ENCODE assay signal across 26 cellular contexts in genomic region chr7:2084781-2085505, GRCh38.
A peak's percentile ranks its signal among the peaks of the same experiment; 100 is the strongest.
DNase-seq lines count a peak whose midpoint lies in the region; ATAC-seq and TF ChIP-seq lines count a peak whose summit lies in the region.
"Had no signal": no experiment of that assay in that cellular context is flagged by ENCODE, and none has a peak within 500 bp of the region (broad histone marks: within the 10 kb centered on the region; RNA-seq: fewer than 3 reads in every experiment).

No MANE protein-coding gene starts in this region.

- H2AFZ ChIP-seq in DND-41 (ENCODE audit: low read depth, low read length) (no peak overlapping the region), neural progenitor cell (replicated peaks) (no peak overlapping the region)
- H2AFZ ChIP-seq: parathyroid adenoma had no signal

- H3K9me3 Mint-ChIP-seq in CD4-positive, CD25-positive, alpha-beta regulatory T cell = no peaks in the 10 kb centered on the region
- H3K9me3 Mint-ChIP-seq in activated naive CD8-positive, alpha-beta T cell treated with anti-CD3 and anti-CD28 coated beads for 36 hours = no peaks in the 10 kb centered on the region
- no peaks in the 10 kb centered on the region for H3K9me3 Mint-ChIP-seq in neural progenitor cell
- H3K9me3 Mint-ChIP-seq: dendritic cell treated with granulocyte-macrophage colony-stimulating factor and Interleukin-4, amounts not matched to agents 40 ng/mL and 50 ng/mL, for 4 days; nephron had no signal

- H3K27me3 Mint-ChIP-seq in CD4-positive, CD25-positive, alpha-beta regulatory T cell = no peaks in the 10 kb centered on the region
- no peaks in the 10 kb centered on the region for H3K27me3 Mint-ChIP-seq in activated naive CD8-positive, alpha-beta T cell treated with anti-CD3 and anti-CD28 coated beads for 36 hours
- H3K27me3 Mint-ChIP-seq in neural progenitor cell (ENCODE audit: insufficient read depth, low read depth) = peaks cover 3% of the 10 kb centered on the region
- H3K27me3 Mint-ChIP-seq: dendritic cell treated with granulocyte-macrophage colony-stimulating factor and Interleukin-4, amounts not matched to agents 40 ng/mL and 50 ng/mL, for 4 days had no signal

- no peak overlapping the region for H3K4me3 ChIP-seq in CD4-positive, CD25-positive, alpha-beta regulatory T cell (ENCODE audit: low read depth, low read length)
- H3K4me3 ChIP-seq in DND-41 (ENCODE audit: low read depth in 1 of 2, low read length in 2 of 2) (no peak overlapping the region), neural progenitor cell (no peak overlapping the region)
- H3K4me3 ChIP-seq: SJCRH30, spleen, thyroid gland had no signal

- H3K79me2 ChIP-seq in DND-41 (ENCODE audit: insufficient read depth, low read length) = no peaks in the 10 kb centered on the region
- H3K79me2 ChIP-seq in neural progenitor cell (ENCODE audit: low read depth) = no peaks in the 10 kb centered on the region
- H3K79me2 ChIP-seq: parathyroid adenoma had no signal

- H3K9ac ChIP-seq in DND-41 (ENCODE audit: low read depth, low read length) = no peak overlapping the region
- H3K9ac ChIP-seq in neural progenitor cell = no peak overlapping the region
- H3K9ac ChIP-seq: parathyroid adenoma had no signal

- ATAC-seq in CD4-positive, CD25-positive, alpha-beta regulatory T cell (ENCODE audit: low read depth in 2 of 2) = no peak
- no peak for ATAC-seq in DND-41 (ENCODE audit: insufficient read depth, low read depth)
- ATAC-seq in GM21515 (IDR thresholded peaks at IDR 0.05; ENCODE audit: unreplicated experiment) = no peak
- ATAC-seq: right cardiac atrium had no signal

- H3K4me3 Mint-ChIP-seq in CD4-positive, CD25-positive, alpha-beta regulatory T cell = peak overlapping the region in 3 of 4 donors; percentile 36 to 69 (median 63)
- H3K4me3 Mint-ChIP-seq in activated naive CD8-positive, alpha-beta T cell treated with anti-CD3 and anti-CD28 coated beads for 36 hours = no peak overlapping the region
- H3K4me3 Mint-ChIP-seq in neural progenitor cell = no peak overlapping the region
- H3K4me3 Mint-ChIP-seq: dendritic cell treated with granulocyte-macrophage colony-stimulating factor and Interleukin-4, amounts not matched to agents 40 ng/mL and 50 ng/mL, for 4 days; nephron had no signal

- H3K36me3 ChIP-seq in CD4-positive, CD25-positive, alpha-beta regulatory T cell (ENCODE audit: control insufficient read depth, insufficient read depth, low read length) = no peaks in the 10 kb centered on the region
- H3K36me3 ChIP-seq in DND-41 (ENCODE audit: insufficient read depth, low read length) (peaks cover 31% of the 10 kb centered on the region), neural progenitor cell (no peaks in the 10 kb centered on the region)
- H3K36me3 ChIP-seq: SJCRH30, thyroid gland had no signal

- no peak overlapping the region for H3K27ac ChIP-seq in CD4-positive, CD25-positive, alpha-beta regulatory T cell (ENCODE audit: insufficient read depth, low read length, poor library complexity, severe bottlenecking)
- H3K27ac ChIP-seq in DND-41 (ENCODE audit: low read length) (peak overlapping the region; percentile 20; the same call in 1 of the 2 replicates), neural progenitor cell (no peak overlapping the region)
- H3K27ac ChIP-seq: parathyroid adenoma, SJCRH30, spleen, thyroid gland had no signal

- no peaks in the 10 kb centered on the region for H3K4me1 ChIP-seq in CD4-positive, CD25-positive, alpha-beta regulatory T cell (ENCODE audit: control insufficient read depth, insufficient read depth, low read length, poor library complexity, severe bottlenecking)
- no peaks in the 10 kb centered on the region for H3K4me1 ChIP-seq in DND-41 (ENCODE audit: insufficient read depth, low read length)
- H3K4me1 ChIP-seq in neural progenitor cell = peaks cover 17% of the 10 kb centered on the region
- H3K4me1 ChIP-seq: parathyroid adenoma, thyroid gland had no signal

- no peaks in the 10 kb centered on the region for H3K27me3 ChIP-seq in CD4-positive, CD25-positive, alpha-beta regulatory T cell (ENCODE audit: control insufficient read depth, insufficient read depth, low read length)
- no peaks in the 10 kb centered on the region for H3K27me3 ChIP-seq in DND-41 (ENCODE audit: insufficient read depth, low read length, poor library complexity)
- no peaks in the 10 kb centered on the region for H3K27me3 ChIP-seq in neural progenitor cell
- H3K27me3 ChIP-seq: SJCRH30, spleen, thyroid gland had no signal

- peaks cover 3% of the 10 kb centered on the region; the same call in 1 of the 2 replicates for H4K20me1 ChIP-seq in DND-41 (ENCODE audit: insufficient read depth, low read length)
- H4K20me1 ChIP-seq in neural progenitor cell (ENCODE audit: low read depth) = peaks cover 8% of the 10 kb centered on the region

- H3K27ac Mint-ChIP-seq in CD4-positive, CD25-positive, alpha-beta regulatory T cell = peak overlapping the region in 2 of 3 donors; percentile 81 to 86
- H3K27ac Mint-ChIP-seq in activated naive CD8-positive, alpha-beta T cell treated with anti-CD3 and anti-CD28 coated beads for 36 hours = peak overlapping the region; percentile 12
- peak overlapping the region; percentile 61 for H3K27ac Mint-ChIP-seq in neural progenitor cell
- H3K27ac Mint-ChIP-seq: dendritic cell treated with granulocyte-macrophage colony-stimulating factor and Interleukin-4, amounts not matched to agents 40 ng/mL and 50 ng/mL, for 4 days had no signal

- DNase-seq in CD4-positive, CD25-positive, alpha-beta regulatory T cell = peak in 1 of 3 donors; percentile 6
- DNase-seq in DND-41 = no peak
- no peak for DNase-seq in activated naive CD8-positive, alpha-beta T cell treated with anti-CD3 and anti-CD28 coated beads for 36 hours
- no peak for DNase-seq in neural progenitor cell (ENCODE audit: low spot score)
- no peak for DNase-seq in UCSD-AML1 (lab: John Stamatoyannopoulos, UW; ENCODE audit: unreplicated experiment)
- no peak for DNase-seq in cardiac septum (ENCODE audit: low spot score)
- DNase-seq: activated CD4-positive, CD25-positive, alpha-beta regulatory T cell treated with anti-CD3 and anti-CD28 coated beads, Interleukin-2, amount 50 U/mL, for 72 hours; activated effector memory CD4-positive, alpha-beta T cell treated with anti-CD3 and anti-CD28 coated beads, Interleukin-2, amount 50 U/mL, for 16 hours; amygdala; caudate nucleus; hypothalamus; islet precursor cell; KG1; left ventricle myocardium superior; NCI-H1436 treated with DMSO at 0.1 percent for 48 hours; NCI-H2171 treated with DMSO at 0.1 percent for 48 hours; NCI-H526 treated with DMSO at 0.1 percent for 48 hours; right cardiac atrium; SJCRH30; spleen; stimulated activated CD4-positive, alpha-beta T cell treated with anti-CD3 and anti-CD28 coated beads, Interleukin-2, amount 100 ng/mL, for 48 hours; thyroid gland had no signal

- H3K36me3 Mint-ChIP-seq in CD4-positive, CD25-positive, alpha-beta regulatory T cell = peaks cover 9% of the 10 kb centered on the region
- H3K36me3 Mint-ChIP-seq in activated naive CD8-positive, alpha-beta T cell treated with anti-CD3 and anti-CD28 coated beads for 36 hours = peaks cover 6% of the 10 kb centered on the region
- H3K36me3 Mint-ChIP-seq in neural progenitor cell = peaks cover 8% of the 10 kb centered on the region

- H3K4me2 ChIP-seq in DND-41 (ENCODE audit: insufficient read depth, low read length) = no peak overlapping the region
- no peak overlapping the region for H3K4me2 ChIP-seq in neural progenitor cell

- peaks cover 6% of the 10 kb centered on the region for H3F3A ChIP-seq in neural progenitor cell (ENCODE audit: low read depth)

- no peak for TF ChIP-seq CTCF in DND-41 (IDR thresholded peaks at IDR 0.05; ENCODE audit: borderline replicate concordance, extremely low read depth, low read length, poor library complexity, severe bottlenecking)
- no peak for TF ChIP-seq CTCF in neural progenitor cell (IDR thresholded peaks at IDR 0.05)

- no peaks in the 10 kb centered on the region for H3K9me3 ChIP-seq in CD4-positive, CD25-positive, alpha-beta regulatory T cell (ENCODE audit: control insufficient read depth in 2 of 2, low read length in 2 of 2)
- no peaks in the 10 kb centered on the region for H3K9me3 ChIP-seq in DND-41 (ENCODE audit: insufficient read depth, low read length, severe bottlenecking)
- H3K9me3 ChIP-seq in neural progenitor cell (ENCODE audit: low read depth) = no peaks in the 10 kb centered on the region
- H3K9me3 ChIP-seq: SJCRH30, spleen, thyroid gland had no signal

- intact Hi-C loops in cardiac septum (cut with DNase I) = no loop called here

- peaks cover 0 to 24% (median 6%) of the 10 kb centered on the region in 4 donors for H3K4me1 Mint-ChIP-seq in CD4-positive, CD25-positive, alpha-beta regulatory T cell
- H3K4me1 Mint-ChIP-seq in activated naive CD8-positive, alpha-beta T cell treated with anti-CD3 and anti-CD28 coated beads for 36 hours = peaks cover 34% of the 10 kb centered on the region
- H3K4me1 Mint-ChIP-seq in neural progenitor cell = peaks cover 36% of the 10 kb centered on the region

Comparison
In these comparisons a context has a peak if more than half of its experiments do, and no peak if none do; other contexts are left out.
1. H3K27ac Mint-ChIP-seq: peak in every context shown above with its lines; median percentile 84 in CD4-positive, CD25-positive, alpha-beta regulatory T cell; 61 in neural progenitor cell; 12 in activated naive CD8-positive, alpha-beta T cell treated with anti-CD3 and anti-CD28 coated beads for 36 hours.
2. H3K4me3 Mint-ChIP-seq: peak in CD4-positive, CD25-positive, alpha-beta regulatory T cell (3 of 4); none in activated naive CD8-positive, alpha-beta T cell treated with anti-CD3 and anti-CD28 coated beads for 36 hours (single experiment) and neural progenitor cell (single experiment).